ENCODE assay signal across 10 cellular contexts in the genomic region with DNA sequence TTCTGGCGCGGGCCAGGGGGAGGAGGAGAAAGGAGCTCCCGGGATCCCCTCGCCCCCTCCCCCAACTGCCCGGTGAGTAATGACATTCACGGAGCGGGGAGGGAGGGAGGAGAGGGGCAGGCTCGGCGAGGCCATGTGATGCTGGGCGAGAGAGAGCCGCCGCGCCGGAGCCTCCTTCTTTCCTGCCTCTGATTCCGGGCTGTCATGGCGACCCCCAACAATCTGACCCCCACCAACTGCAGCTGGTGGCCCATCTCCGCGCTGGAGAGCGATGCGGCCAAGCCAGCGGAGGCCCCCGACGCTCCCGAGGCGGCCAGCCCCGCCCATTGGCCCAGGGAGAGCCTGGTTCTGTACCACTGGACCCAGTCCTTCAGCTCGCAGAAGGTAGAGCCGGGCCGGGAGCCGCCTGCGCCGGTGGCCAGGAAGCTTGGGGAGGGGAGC. TPM values are rescaled to one million over a fixed set of nuclear protein-coding genes. Genes with fewer than 3 reads are reported as not detected.
DNase-seq lines count a peak whose midpoint lies in the region; TF ChIP-seq lines count a peak whose summit lies in the region.
"Had no signal": no experiment of that assay in that cellular context is flagged by ENCODE, and none has a peak within 500 bp of the region (broad histone marks: within the 10 kb centered on the region; RNA-seq: fewer than 3 reads in every experiment).

Gene GDAP1L1, plus strand, starts transcription at position 178 of the 441 bp plus-strand sequence. Its CDS starts 27 bp downstream, at position 205.

- H3K9me3 ChIP-seq in iPS-18a (ENCODE audit: control insufficient read depth, low read depth, low read length) (no peaks in the 10 kb centered on the region), suprapubic skin (no peaks in the 10 kb centered on the region)

- no peaks in the 10 kb centered on the region for H3K36me3 Mint-ChIP-seq in activated naive CD8-positive, alpha-beta T cell treated with anti-CD3 and anti-CD28 coated beads for 36 hours

- 0% methylated on average over 1 of the region's 32 CpGs for WGBS in suprapubic skin

- no peaks in the 10 kb centered on the region for H3K36me3 ChIP-seq in iPS-18a (ENCODE audit: control insufficient read depth, low read depth, low read length)
- H3K36me3 ChIP-seq in suprapubic skin, result no peaks in the 10 kb centered on the region

- H3K4me1 ChIP-seq in iPS-18a (ENCODE audit: control insufficient read depth, low read depth, low read length), result no peaks in the 10 kb centered on the region
- peaks cover 12% of the 10 kb centered on the region for H3K4me1 ChIP-seq in suprapubic skin

- no peak for TF ChIP-seq CTCF in suprapubic skin (IDR thresholded peaks at IDR 0.05)

- no peak within 1 kb of the TSS for H3K27ac Mint-ChIP-seq in activated naive CD8-positive, alpha-beta T cell treated with anti-CD3 and anti-CD28 coated beads for 36 hours

- peaks cover 20% of the 10 kb centered on the region for H3K27me3 Mint-ChIP-seq in activated naive CD8-positive, alpha-beta T cell treated with anti-CD3 and anti-CD28 coated beads for 36 hours

- peak; percentile 18 for DNase-seq in NCI-H510A (lab: John Stamatoyannopoulos, UW)
- no peak for DNase-seq in NCI-H510A treated with DMSO at 0.1 percent for 48 hours (lab: John Stamatoyannopoulos, UW)
- no peak for DNase-seq in activated naive CD8-positive, alpha-beta T cell treated with anti-CD3 and anti-CD28 coated beads for 36 hours
- DNase-seq in suprapubic skin (ENCODE audit: low spot score in 2 of 2), result no peak
- DNase-seq in DMS53 (lab: John Stamatoyannopoulos, UW), result no peak
- no peak for DNase-seq in epidermal melanocyte (ENCODE audit: insufficient read length, low spot score)
- no peak for DNase-seq in KG1 (lab: John Stamatoyannopoulos, UW)
- DNase-seq: activated CD8-positive, alpha-beta memory T cell treated with anti-CD3 and anti-CD28 coated beads, Interleukin-2, amount 50 U/mL, for 4 hours had no signal

- H3K4me3 ChIP-seq in iPS-18a (ENCODE audit: low read length) (peak within 1 kb of the TSS; percentile 79), suprapubic skin (peak within 1 kb of the TSS; percentile 37)

- TF ChIP-seq EP300 in suprapubic skin (IDR thresholded peaks at IDR 0.05), result no peak

- peaks cover 4% of the 10 kb centered on the region for H3K4me1 Mint-ChIP-seq in activated naive CD8-positive, alpha-beta T cell treated with anti-CD3 and anti-CD28 coated beads for 36 hours

- peaks cover 8% of the 10 kb centered on the region for H3K27me3 ChIP-seq in iPS-18a (ENCODE audit: control insufficient read depth, insufficient read depth, low read length)
- H3K27me3 ChIP-seq in suprapubic skin, result peaks cover 20% of the 10 kb centered on the region

- H3K4me3 Mint-ChIP-seq in activated naive CD8-positive, alpha-beta T cell treated with anti-CD3 and anti-CD28 coated beads for 36 hours, result peak within 1 kb of the TSS; percentile 18

- TF ChIP-seq POLR2A in suprapubic skin (IDR thresholded peaks at IDR 0.05), result no peak

- no peak within 1 kb of the TSS for H3K27ac ChIP-seq in iPS-18a (ENCODE audit: low read length)
- H3K27ac ChIP-seq in suprapubic skin, result no peak within 1 kb of the TSS

- H3K9me3 Mint-ChIP-seq in activated naive CD8-positive, alpha-beta T cell treated with anti-CD3 and anti-CD28 coated beads for 36 hours, result no peaks in the 10 kb centered on the region

- H3K9ac ChIP-seq in iPS-18a (ENCODE audit: low read length), result no peak within 1 kb of the TSS

RNA-seq across cellular contexts. Expression of gene GDAP1L1, which starts in this region (rescaled TPM):
- total RNA-seq in activated naive CD8-positive, alpha-beta T cell treated with anti-CD3 and anti-CD28 coated beads for 36 hours, result under 1 TPM in 1 of 2 experiments, not detected in 1; 0.12 TPM
- not detected for total RNA-seq in suprapubic skin
- total RNA-seq: fibroblast of lung had no signal
